Comparison of ENCODE assay signal across 32 cellular contexts in genomic region chr4:14581741-14582140, GRCh38.
"Had no signal": no experiment of that assay in that cellular context is flagged by ENCODE, and none has a peak within 500 bp of the region (broad histone marks: within the 10 kb centered on the region; RNA-seq: fewer than 3 reads in every experiment).

No MANE protein-coding gene starts in this region.

- H3K4me2 ChIP-seq: smooth muscle cell had no signal

- H3K9me3 Mint-ChIP-seq: nephron progenitor cell; stimulated activated naive CD8-positive, alpha-beta T cell treated with anti-CD3 and anti-CD28 coated beads, Interleukin-15, amount 100 ng/mL, for 72 hours; type B pancreatic cell had no signal

- H3K36me3 Mint-ChIP-seq: naive B cell; naive thymus-derived CD8-positive, alpha-beta T cell; natural killer cell treated with Interleukin-12 subunit alpha and Interleukin-12 subunit beta and Interleukin-15 and Interleukin-18, amount 100 ng/mL, for 72 hours; stimulated activated memory B cell treated with anti-CD40 and anti-IgM and Interleukin-4, amounts not matched to agents 10 μg/mL and 1 μg/mL and 100 μg/mL, for 72 hours; type B pancreatic cell had no signal

- FAIRE-seq: pancreas had no signal

- H3K9me3 ChIP-seq: neutrophil, pancreas, prostate gland, right atrium auricular region, right lobe of liver, suprapubic skin, testis, tibial artery, transverse colon, upper lobe of right lung, uterus had no signal

- H3K4me1 ChIP-seq: pancreas, prostate gland, right atrium auricular region, right lobe of liver, spleen, suprapubic skin, testis, tibial artery, transverse colon, upper lobe of right lung, uterus had no signal

- H3K27me3 ChIP-seq: neutrophil, pancreas, right atrium auricular region, right lobe of liver, spleen, suprapubic skin, testis, tibial artery, transverse colon, upper lobe of right lung, uterus had no signal

- H3K4me3 ChIP-seq: pancreas, prostate gland, right atrium auricular region, right lobe of liver, skin epidermis, smooth muscle cell, spleen, suprapubic skin, testis, tibial artery, transverse colon, upper lobe of right lung, uterus had no signal

- ATAC-seq: naive thymus-derived CD8-positive, alpha-beta T cell; natural killer cell treated with Interleukin-12 subunit alpha and Interleukin-12 subunit beta and Interleukin-15 and Interleukin-18, amount 100 ng/mL, for 72 hours; pancreas; right lobe of liver; stimulated activated memory B cell treated with anti-CD40 and anti-IgM and Interleukin-4, amounts not matched to agents 10 μg/mL and 1 μg/mL and 100 μg/mL, for 72 hours; stimulated activated naive CD8-positive, alpha-beta T cell treated with anti-CD3 and anti-CD28 coated beads, Interleukin-15, amount 100 ng/mL, for 72 hours; stimulated activated naive CD8-positive, alpha-beta T cell treated with anti-CD3 and anti-CD28 coated beads, Interleukin-15, Interleukin-2, amounts not matched to agents 100 U/mL and 50 U/mL, for 24 hours; upper lobe of right lung had no signal

- DNase-seq: naive B cell; naive thymus-derived CD8-positive, alpha-beta T cell; nephron progenitor cell; nucleus accumbens; pancreas; retina; right lobe of liver; spleen; stimulated activated CD4-positive, alpha-beta T cell treated with anti-CD3 and anti-CD28 coated beads, Interleukin-12 subunit alpha, Interleukin-12 subunit beta, amount 100 ng/mL, for 4 hours; stimulated activated CD4-positive, alpha-beta T cell treated with anti-CD3 and anti-CD28 coated beads, Interleukin-1b, Interleukin-23, amount 100 ng/mL, for 48 hours; stimulated activated CD4-positive, alpha-beta T cell treated with anti-CD3 and anti-CD28 coated beads, Interleukin-4, amount 100 ng/mL, for 1 hour; stimulated activated CD4-positive, alpha-beta T cell treated with anti-CD3 and anti-CD28 coated beads, Interleukin-4, amount 100 ng/mL, for 4 hours; stimulated activated CD8-positive, alpha-beta memory T cell treated with anti-CD3 and anti-CD28 coated beads, Interleukin-4, amount 100 ng/mL, for 48 hours; stimulated activated naive CD4-positive, alpha-beta T cell; stimulated activated naive CD8-positive, alpha-beta T cell treated with anti-CD3 and anti-CD28 coated beads, Interleukin-15, amount 100 ng/mL, for 72 hours; stimulated activated naive CD8-positive, alpha-beta T cell treated with anti-CD3 and anti-CD28 coated beads, Interleukin-15, Interleukin-2, amounts not matched to agents 100 U/mL and 50 U/mL, for 24 hours; substantia nigra; testis; tibial artery; transverse colon; upper lobe of right lung; uterus had no signal

- H3K27ac ChIP-seq: neutrophil, pancreas, prostate gland, right atrium auricular region, right lobe of liver, skin epidermis, spleen, suprapubic skin, testis, tibial artery, transverse colon, upper lobe of right lung, uterus had no signal

- H3K27ac Mint-ChIP-seq: naive B cell; naive thymus-derived CD8-positive, alpha-beta T cell; natural killer cell treated with Interleukin-12 subunit alpha and Interleukin-12 subunit beta and Interleukin-15 and Interleukin-18, amount 100 ng/mL, for 72 hours; nephron progenitor cell; stimulated activated memory B cell treated with anti-CD40 and anti-IgM and Interleukin-4, amounts not matched to agents 10 μg/mL and 1 μg/mL and 100 μg/mL, for 72 hours; stimulated activated naive CD8-positive, alpha-beta T cell treated with anti-CD3 and anti-CD28 coated beads, Interleukin-15, amount 100 ng/mL, for 72 hours; type B pancreatic cell had no signal

- H3K4me3 Mint-ChIP-seq: naive B cell; naive thymus-derived CD8-positive, alpha-beta T cell; natural killer cell treated with Interleukin-12 subunit alpha and Interleukin-12 subunit beta and Interleukin-15 and Interleukin-18, amount 100 ng/mL, for 72 hours; nephron progenitor cell; neural crest cell; stimulated activated memory B cell treated with anti-CD40 and anti-IgM and Interleukin-4, amounts not matched to agents 10 μg/mL and 1 μg/mL and 100 μg/mL, for 72 hours; stimulated activated naive CD8-positive, alpha-beta T cell treated with anti-CD3 and anti-CD28 coated beads, Interleukin-15, amount 100 ng/mL, for 72 hours; type B pancreatic cell had no signal

- H3K27me3 Mint-ChIP-seq: natural killer cell treated with Interleukin-12 subunit alpha and Interleukin-12 subunit beta and Interleukin-15 and Interleukin-18, amount 100 ng/mL, for 72 hours; stimulated activated memory B cell treated with anti-CD40 and anti-IgM and Interleukin-4, amounts not matched to agents 10 μg/mL and 1 μg/mL and 100 μg/mL, for 72 hours; stimulated activated naive CD8-positive, alpha-beta T cell treated with anti-CD3 and anti-CD28 coated beads, Interleukin-15, amount 100 ng/mL, for 72 hours; type B pancreatic cell had no signal

- H3K4me1 Mint-ChIP-seq: naive B cell; naive thymus-derived CD8-positive, alpha-beta T cell; stimulated activated memory B cell treated with anti-CD40 and anti-IgM and Interleukin-4, amounts not matched to agents 10 μg/mL and 1 μg/mL and 100 μg/mL, for 72 hours; stimulated activated naive CD8-positive, alpha-beta T cell treated with anti-CD3 and anti-CD28 coated beads, Interleukin-15, amount 100 ng/mL, for 72 hours had no signal

- H3K36me3 ChIP-seq: neutrophil, pancreas, prostate gland, right atrium auricular region, right lobe of liver, spleen, suprapubic skin, tibial artery, transverse colon, upper lobe of right lung, uterus had no signal
